Comparison of ENCODE assay signal across 19 cellular contexts in genomic region chr1:203130358-203130992, GRCh38. TPM values are rescaled to one million over a fixed set of nuclear protein-coding genes. Genes with fewer than 3 reads are reported as not detected.
DNase-seq lines count a peak whose midpoint lies in the region; ATAC-seq and TF ChIP-seq lines count a peak whose summit lies in the region.
"Had no signal": no experiment of that assay in that cellular context is flagged by ENCODE, and none has a peak within 500 bp of the region (broad histone marks: within the 10 kb centered on the region; RNA-seq: fewer than 3 reads in every experiment).

No MANE protein-coding gene starts in this region.

- no peak overlapping the region for H3K4me2 ChIP-seq in mesenchymal stem cell (ENCODE audit: low read length, poor library complexity, severe bottlenecking)

- H3K4me1 ChIP-seq in mesenchymal stem cell (ENCODE audit: control insufficient read depth, insufficient read depth, low read depth, low read length) (peaks cover 61% of the 10 kb centered on the region), thyroid gland (peaks cover 25 to 59% of the 10 kb centered on the region in 2 donors), tibial nerve (peaks cover 0 to 46% (median 13%) of the 10 kb centered on the region in 4 donors)

- H3K4ac ChIP-seq in mesenchymal stem cell (ENCODE audit: low read depth in 1 of 2, low read length in 2 of 2) = no peak overlapping the region

- no peak for TF ChIP-seq EP300 in tibial nerve (IDR thresholded peaks at IDR 0.05)

- H2BK12ac ChIP-seq in mesenchymal stem cell (ENCODE audit: low read length in 2 of 2) = no peak overlapping the region

- peaks cover 16 to 24% of the 10 kb centered on the region in 2 experiments for H3K36me3 ChIP-seq in mesenchymal stem cell (ENCODE audit: control insufficient read depth in 1 of 2, insufficient read depth in 2 of 2, low read depth in 1 of 2, low read length in 2 of 2)
- no peaks in the 10 kb centered on the region for H3K36me3 ChIP-seq in thyroid gland
- no peaks in the 10 kb centered on the region for H3K36me3 ChIP-seq in tibial nerve
- H3K36me3 ChIP-seq: lower lobe of right lung had no signal

- H4K91ac ChIP-seq in mesenchymal stem cell (ENCODE audit: low read length) = no peak overlapping the region

- peak overlapping the region; percentile 33 for H3K9ac ChIP-seq in mesenchymal stem cell (ENCODE audit: low read length)

- no peak overlapping the region for H2AK5ac ChIP-seq in mesenchymal stem cell (ENCODE audit: low read length, severe bottlenecking)

- no peak overlapping the region for H3K23ac ChIP-seq in mesenchymal stem cell (ENCODE audit: low read length in 2 of 2)

- H2BK15ac ChIP-seq in mesenchymal stem cell (ENCODE audit: low read depth, poor library complexity, severe bottlenecking) = no peak overlapping the region

- H4K8ac ChIP-seq in mesenchymal stem cell (ENCODE audit: low read length) = no peak overlapping the region

- H3K18ac ChIP-seq in mesenchymal stem cell (ENCODE audit: low read depth in 1 of 2, low read length in 2 of 2) = no peak overlapping the region

- peak; percentile 50 for DNase-seq in activated effector memory CD4-positive, alpha-beta T cell treated with anti-CD3 and anti-CD28 coated beads, Interleukin-2, amount 50 U/mL, for 16 hours
- no peak for DNase-seq in activated effector memory CD4-positive, alpha-beta T cell treated with Interleukin-2 at 50 U/mL for 16 hours
- DNase-seq in mesenchymal stem cell (no peak), thyroid gland (no peak), tibial nerve (ENCODE audit: low spot score in 2 of 2) (no peak)
- DNase-seq: activated CD4-positive, alpha-beta T cell treated with anti-CD3 and anti-CD28 coated beads, Interleukin-2, amount 50 U/mL, for 48 hours; CD4-positive, alpha-beta memory T cell; foreskin melanocyte; lower lobe of right lung; naive thymus-derived CD8-positive, alpha-beta T cell; NCI-H1694 treated with DMSO at 0.1 percent for 48 hours; SHP77 had no signal

- H2BK120ac ChIP-seq in mesenchymal stem cell (ENCODE audit: low read depth, low read length) = no peak overlapping the region

- no peak overlapping the region for H2AFZ ChIP-seq in mesenchymal stem cell (ENCODE audit: low read depth, low read length)

- no peaks in the 10 kb centered on the region for H3K9me3 ChIP-seq in mesenchymal stem cell (ENCODE audit: control insufficient read depth, low read length)
- no peaks in the 10 kb centered on the region for H3K9me3 ChIP-seq in thyroid gland
- H3K9me3 ChIP-seq in tibial nerve = no peaks in the 10 kb centered on the region
- H3K9me3 ChIP-seq: lower lobe of right lung had no signal

- TF ChIP-seq CTCF in thyroid gland (IDR thresholded peaks at IDR 0.05) (no peak), tibial nerve (IDR thresholded peaks at IDR 0.05) (no peak)

- H2BK5ac ChIP-seq in mesenchymal stem cell (ENCODE audit: low read depth, low read length, poor library complexity, severe bottlenecking) = no peak overlapping the region

- ATAC-seq in HG02885 (IDR thresholded peaks at IDR 0.05; ENCODE audit: poor library complexity, unreplicated experiment) = no peak
- no peak for ATAC-seq in esophagus mucosa
- ATAC-seq: naive thymus-derived CD8-positive, alpha-beta T cell had no signal

- 93% methylated on average over 3 of the region's 3 CpGs for WGBS in mesenchymal stem cell
- WGBS in thyroid gland, 2 donors = 83 to 85% methylated on average over 2 of the region's 3 CpGs
- 73 to 89% methylated on average over 3 of the region's 3 CpGs for whole genome bisulfite sequencing in tibial nerve, 2 donors

- peaks cover 14% of the 10 kb centered on the region for H3K79me1 ChIP-seq in mesenchymal stem cell (replicated peaks; ENCODE audit: low read length, poor library complexity, severe bottlenecking)

- H3K4me3 ChIP-seq in mesenchymal stem cell (ENCODE audit: insufficient read depth in 1 of 2, low read depth in 1 of 2, low read length in 2 of 2) (peak overlapping the region in 1 of 2 experiments; percentile 81), thyroid gland (replicated peaks in 1 of 3) (no peak overlapping the region), tibial nerve (no peak overlapping the region)

- intact Hi-C loops in thyroid gland (cut with DNase I) = no loop called here

- H3K27me3 ChIP-seq in mesenchymal stem cell (ENCODE audit: control insufficient read depth in 1 of 2, insufficient read depth in 1 of 2, low read length in 2 of 2) (peaks cover 0 to 8% of the 10 kb centered on the region in 2 experiments), thyroid gland (no peaks in the 10 kb centered on the region), tibial nerve (peaks cover 0 to 17% of the 10 kb centered on the region in 2 donors)

- H3K14ac ChIP-seq in mesenchymal stem cell (ENCODE audit: low read length in 2 of 2) = no peak overlapping the region

- H3K27ac ChIP-seq in cingulate gyrus (ENCODE audit: low read depth, low read length) = peak overlapping the region; percentile 96
- peak overlapping the region; percentile 24 for H3K27ac ChIP-seq in mesenchymal stem cell (ENCODE audit: low read length, poor library complexity, severe bottlenecking)
- H3K27ac ChIP-seq in thyroid gland = peak overlapping the region; percentile 13 to 53 (median 32)
- no peak overlapping the region for H3K27ac ChIP-seq in tibial nerve
- H3K27ac ChIP-seq: lower lobe of right lung, VCaP had no signal

- TF ChIP-seq POLR2A in thyroid gland (IDR thresholded peaks at IDR 0.05) (no peak), tibial nerve (IDR thresholded peaks at IDR 0.05) (no peak)

RNA-seq across cellular contexts. Expression of gene ADORA1, which starts 2.9 kb away (rescaled TPM):
- polyA plus RNA-seq in mesenchymal stem cell (2013, experiment 1 of 2) = 8.4 TPM
- polyA plus RNA-seq in mesenchymal stem cell (2013, experiment 2 of 2) = 9.3 TPM
- total RNA-seq in thyroid gland (10 to 100 TPM in 2 of 4 donors, 1 to 10 TPM in 1, under 1 TPM in 1; 0.94 to 25.6 (median 6.8) TPM), tibial nerve (1 to 10 TPM in 2 of 4 donors, under 1 TPM in 2; 0.30 to 2.2 (median 0.96) TPM), esophagus mucosa (0.28 TPM)
- total RNA-seq: CD4-positive, alpha-beta memory T cell; endothelial cell of umbilical vein; naive thymus-derived CD8-positive, alpha-beta T cell had no signal
- polyA plus RNA-seq: naive thymus-derived CD8-positive, alpha-beta T cell had no signal

RNA-seq across cellular contexts. Expression of gene MYOG, which starts 44.7 kb away (rescaled TPM):
- polyA plus RNA-seq in mesenchymal stem cell (2013, experiment 1 of 2) = not detected
- not detected for polyA plus RNA-seq in mesenchymal stem cell (2013, experiment 2 of 2)
- total RNA-seq in thyroid gland (not detected), tibial nerve (not detected), esophagus mucosa (not detected)
- total RNA-seq: CD4-positive, alpha-beta memory T cell; endothelial cell of umbilical vein; lower lobe of right lung; naive thymus-derived CD8-positive, alpha-beta T cell; renal cortical epithelial cell had no signal
- polyA plus RNA-seq: AG04450; CD4-positive, alpha-beta memory T cell; endothelial cell of umbilical vein; naive thymus-derived CD8-positive, alpha-beta T cell had no signal

RNA-seq across cellular contexts. Expression of gene MYBPH, which starts 45.2 kb away (rescaled TPM):
- 0.58 TPM for polyA plus RNA-seq in mesenchymal stem cell (2013, experiment 1 of 2)
- polyA plus RNA-seq in mesenchymal stem cell (2013, experiment 2 of 2) = 0.75 TPM
- under 1 TPM in 2 of 4 donors, not detected in 2; 0.11 to 0.75 TPM for total RNA-seq in thyroid gland
- not detected for total RNA-seq in tibial nerve
- total RNA-seq in esophagus mucosa = not detected
- total RNA-seq: CD4-positive, alpha-beta memory T cell; endothelial cell of umbilical vein; lower lobe of right lung; naive thymus-derived CD8-positive, alpha-beta T cell; renal cortical epithelial cell had no signal
- polyA plus RNA-seq: CD4-positive, alpha-beta memory T cell; endothelial cell of umbilical vein; naive thymus-derived CD8-positive, alpha-beta T cell had no signal

RNA-seq across cellular contexts. Expression of gene CHI3L1, which starts 56.0 kb away (rescaled TPM):
- 2.1 TPM for polyA plus RNA-seq in mesenchymal stem cell (2013, experiment 1 of 2)
- 2.4 TPM for polyA plus RNA-seq in mesenchymal stem cell (2013, experiment 2 of 2)
- 10 to 100 TPM in 1 of 4 donors, 1 to 10 TPM in 3; 1.2 to 42.9 (median 4.4) TPM for total RNA-seq in thyroid gland
- total RNA-seq in tibial nerve = 100 to 1,000 TPM in 1 of 4 donors, 10 to 100 TPM in 1, 1 to 10 TPM in 1, not detected in 1; 5.0 to 150 (median 18.8) TPM
- 20.5 TPM for total RNA-seq in esophagus mucosa
- total RNA-seq: endothelial cell of umbilical vein; naive thymus-derived CD8-positive, alpha-beta T cell had no signal
- polyA plus RNA-seq: CD4-positive, alpha-beta memory T cell; endothelial cell of umbilical vein; naive thymus-derived CD8-positive, alpha-beta T cell had no signal

Comparison
In these comparisons a context has a peak if more than half of its experiments do, and no peak if none do; other contexts are left out.
1. H3K27ac ChIP-seq: peak in cingulate gyrus (single experiment), mesenchymal stem cell (single experiment) and thyroid gland (3 of 3); none in tibial nerve (0 of 4).